8 cellular contexts compared by ENCODE assay signal in genomic region chr10:43407148-43407575, GRCh38. TPM values are rescaled to one million over a fixed set of nuclear protein-coding genes. Genes with fewer than 3 reads are reported as not detected.
DNase-seq lines count a peak whose midpoint lies in the region; ATAC-seq and TF ChIP-seq lines count a peak whose summit lies in the region.

No MANE protein-coding gene starts in this region.

- TF ChIP-seq CTCF in epithelial cell of proximal tubule (conservative IDR thresholded peaks at IDR 0.05; ENCODE audit: low read depth, low read length) = no peak

- H3K36me3 ChIP-seq in MG63 (peaks cover 59% of the 10 kb centered on the region), mucosa of rectum (ENCODE audit: control insufficient read depth in 2 of 2, insufficient read depth in 2 of 2, low read length in 2 of 2) (no peaks in the 10 kb centered on the region), subcutaneous abdominal adipose tissue (ENCODE audit: control insufficient read depth in 5 of 5, insufficient read depth in 5 of 5, low read length in 5 of 5) (peaks cover 0 to 3% (median 0%) of the 10 kb centered on the region in 5 donors)

- H3K4me1 ChIP-seq in mucosa of rectum (ENCODE audit: control insufficient read depth in 2 of 2, insufficient read depth in 2 of 2, low read length in 2 of 2) (peaks cover 28 to 41% of the 10 kb centered on the region in 2 donors), subcutaneous abdominal adipose tissue (ENCODE audit: control insufficient read depth in 5 of 5, insufficient read depth in 5 of 5, low read length in 5 of 5) (peaks cover 3 to 57% (median 40%) of the 10 kb centered on the region in 5 donors)

- ATAC-seq in GM19467 (IDR thresholded peaks at IDR 0.05; ENCODE audit: unreplicated experiment) (peak; percentile 24), GM18520 (IDR thresholded peaks at IDR 0.05; ENCODE audit: unreplicated experiment) (no peak)

- H3K27me3 ChIP-seq in MG63 (no peaks in the 10 kb centered on the region), mucosa of rectum (ENCODE audit: control insufficient read depth in 2 of 2, insufficient read depth in 2 of 2, low read length in 2 of 2) (no peaks in the 10 kb centered on the region), subcutaneous abdominal adipose tissue (ENCODE audit: control insufficient read depth in 5 of 5, insufficient read depth in 4 of 5, low read length in 5 of 5) (no peaks in the 10 kb centered on the region)

- H3K4me3 ChIP-seq in MG63 = peak overlapping the region; percentile 76
- H3K4me3 ChIP-seq in epithelial cell of proximal tubule (ENCODE audit: low read depth, low read length) = peak overlapping the region; percentile 92
- peak overlapping the region; percentile 74 to 88 for H3K4me3 ChIP-seq in mucosa of rectum (ENCODE audit: low read length in 2 of 2)
- H3K4me3 ChIP-seq in subcutaneous abdominal adipose tissue (ENCODE audit: low read depth in 1 of 5, low read length in 5 of 5) = peak overlapping the region; percentile 70 to 86 (median 78)

- H3K9me3 ChIP-seq in MG63 = no peaks in the 10 kb centered on the region
- H3K9me3 ChIP-seq in mucosa of rectum (ENCODE audit: control insufficient read depth in 2 of 2, low read length in 2 of 2) = no peaks in the 10 kb centered on the region
- H3K9me3 ChIP-seq in subcutaneous abdominal adipose tissue (ENCODE audit: control insufficient read depth in 5 of 5, low read length in 5 of 5) = no peaks in the 10 kb centered on the region

- H3K27ac ChIP-seq in mucosa of rectum (ENCODE audit: low read depth in 2 of 2, low read length in 2 of 2) (peak overlapping the region; percentile 96 to 99), subcutaneous abdominal adipose tissue (ENCODE audit: low read depth, low read length) (peak overlapping the region; percentile 99)

- DNase-seq in AG08395 (ENCODE audit: low spot score) (peak; percentile 61), MG63 (peak; percentile 50), activated T-cell treated with anti-CD3 and anti-CD28 coated beads for 24 hours (ENCODE audit: low read depth) (peak; percentile 36), epithelial cell of proximal tubule (ENCODE audit: low read depth) (no peak)

- H3K9ac ChIP-seq in mucosa of rectum (ENCODE audit: low read depth in 1 of 2, low read length in 2 of 2) (peak overlapping the region; percentile 83 to 96), subcutaneous abdominal adipose tissue (ENCODE audit: low read length in 5 of 5) (peak overlapping the region; percentile 77 to 99 (median 96))

RNA-seq across cellular contexts. Expression of gene HNRNPF, which starts 1.8 kb away (rescaled TPM):
- 286 and 294 TPM in 2 replicates for total RNA-seq in MG63 (2014; rRNA removed; shearing (Covaris generic); ENCODE audit: low replicate concordance)
- 207 and 359 TPM in 2 replicates for total RNA-seq in epithelial cell of proximal tubule

RNA-seq across cellular contexts. Expression of gene ZNF487, which starts 29.7 kb away (rescaled TPM):
- total RNA-seq in MG63 (2014; rRNA removed; shearing (Covaris generic); ENCODE audit: low replicate concordance) = 1.3 and 5.4 TPM in 2 replicates
- 0.81 and 2.2 TPM in 2 replicates for total RNA-seq in epithelial cell of proximal tubule

RNA-seq across cellular contexts. Expression of gene FXYD4, which starts 35.7 kb away (rescaled TPM):
- not detected in 2 replicates for total RNA-seq in MG63 (2014; rRNA removed; shearing (Covaris generic); ENCODE audit: low replicate concordance)
- not detected in 2 replicates for total RNA-seq in epithelial cell of proximal tubule
